ENCODE assay signal across 10 cellular contexts in genomic region chr5:80967500-80968181, GRCh38. TPM values are rescaled to one million over a fixed set of nuclear protein-coding genes. Genes with fewer than 3 reads are reported as not detected.
DNase-seq lines count a peak whose midpoint lies in the region; ATAC-seq, FAIRE-seq and TF ChIP-seq lines count a peak whose summit lies in the region.
"Had no signal": no experiment of that assay in that cellular context is flagged by ENCODE, and none has a peak within 500 bp of the region (broad histone marks: within the 10 kb centered on the region; RNA-seq: fewer than 3 reads in every experiment).

No MANE protein-coding gene starts in this region.

- H3K4me1 ChIP-seq in breast epithelium, result no peaks in the 10 kb centered on the region

- H3K9me3 ChIP-seq in breast epithelium, result no peaks in the 10 kb centered on the region

- H3K4me3 ChIP-seq in breast epithelium, result no peak overlapping the region

- no peaks in the 10 kb centered on the region for H3K36me3 ChIP-seq in breast epithelium

- H3K27ac ChIP-seq in breast epithelium, result peak overlapping the region; percentile 11 to 54

- no peak for ATAC-seq in GM19351 (IDR thresholded peaks at IDR 0.05; ENCODE audit: unreplicated experiment)
- ATAC-seq: natural killer cell had no signal

- TF ChIP-seq CTCF in breast epithelium (IDR thresholded peaks at IDR 0.05), result no peak

- peak; percentile 55 for DNase-seq in AG08396 (ENCODE audit: low spot score)
- DNase-seq in HTR-8/SVneo (ENCODE audit: insufficient read length, low spot score), result peak; percentile 42
- DNase-seq in breast epithelium (ENCODE audit: low spot score in 2 of 2), result peak in 1 of 2 donors; percentile 82
- DNase-seq in medulla oblongata (ENCODE audit: extremely low spot score), result peak; percentile 60
- no peak for DNase-seq in effector CD4-positive, alpha-beta T cell
- DNase-seq in SHP77 treated with DMSO at 0.1 percent for 48 hours (lab: John Stamatoyannopoulos, UW), result no peak
- no peak for DNase-seq in NCI-H2107 (lab: John Stamatoyannopoulos, UW)
- DNase-seq: Kasumi-1, natural killer cell had no signal

- TF ChIP-seq POLR2A in breast epithelium (IDR thresholded peaks at IDR 0.05), result no peak

- FAIRE-seq in HTR-8/SVneo (lab: Jason Lieb, UNC), result no peak

- intact Hi-C loops in breast epithelium (cut with DNase I; ENCODE audit: low total_unique reads), result no loop called here

- no peaks in the 10 kb centered on the region for H3K27me3 ChIP-seq in breast epithelium

RNA-seq across cellular contexts. Expression of gene RASGRF2, which starts 7.5 kb away (rescaled TPM):
- total RNA-seq in breast epithelium, result 10 to 100 TPM in 2 of 3 donors, 1 to 10 TPM in 1; 6.1 to 15.7 (median 11.1) TPM

Comparison
In these comparisons a context has a peak if more than half of its experiments do, and no peak if none do; other contexts are left out.
1. DNase-seq: peak in AG08396 (single experiment), HTR-8/SVneo (single experiment) and medulla oblongata (single experiment); none in effector CD4-positive, alpha-beta T cell (single experiment), SHP77 treated with DMSO at 0.1 percent for 48 hours (single experiment) and NCI-H2107 (single experiment).